Comparison of ENCODE assay signal across 1 cellular context in genomic region chr10:132331259-132331955, GRCh38.
TF ChIP-seq lines count a peak whose summit lies in the region.

No MANE protein-coding gene starts in this region.

TF ChIP-seq in HepG2, 621 proteins besides CTCF, POLR2A, EP300 and RAD21 (continued from another document and continues in another):
- TF ChIP-seq AGO1 (IDR thresholded peaks at IDR 0.05; ENCODE audit: low read depth, low read length, poor library complexity, severe bottlenecking) (no peak), HMGXB4 (CRISPR knock-in tag; IDR thresholded peaks at IDR 0.05; ENCODE audit: borderline replicate concordance in 1 of 2, low read depth in 1 of 2) (peak in 1 of 2 experiments; percentile 31; a peak in 2 of 4 replicates), SP2 (CRISPR knock-in tag; IDR thresholded peaks at IDR 0.05) (0 out of 2 replicates have a peak, but pooled peaks have one; percentile 20), KAT8 (CRISPR knock-in tag; IDR thresholded peaks at IDR 0.05) (peak; percentile 22; the same call in 1 of the 2 replicates), ZNF329 (CRISPR knock-in tag; IDR thresholded peaks at IDR 0.05; ENCODE audit: low read depth) (no peak), BRD4 (CRISPR knock-in tag; IDR thresholded peaks at IDR 0.05) (no peak), ZNF749 (CRISPR knock-in tag; IDR thresholded peaks at IDR 0.05; ENCODE audit: borderline replicate concordance) (0 out of 2 replicates have a peak, but pooled peaks have one; percentile 71), KLF16 (CRISPR knock-in tag; IDR thresholded peaks at IDR 0.05) (peak in 1 of 2 experiments; percentile 35; a peak in 1 of 4 replicates), ZNF609 (CRISPR knock-in tag; IDR thresholded peaks at IDR 0.05; ENCODE audit: borderline replicate concordance) (peak; percentile 42; the same call in 1 of the 2 replicates), TMF1 (CRISPR knock-in tag; IDR thresholded peaks at IDR 0.05; ENCODE audit: low read depth) (no peak), TFDP2 (CRISPR knock-in tag; IDR thresholded peaks at IDR 0.05) (peak; percentile 29; the same call in 1 of the 2 replicates), RBFOX2 (IDR thresholded peaks at IDR 0.05; ENCODE audit: low read depth, low read length) (peak; percentile 68; the same call in 1 of the 2 replicates), ZNF230 (CRISPR knock-in tag; IDR thresholded peaks at IDR 0.05) (peak; percentile 75), BCL6 (CRISPR knock-in tag; IDR thresholded peaks at IDR 0.05) (peak; percentile 23; the same call in 1 of the 2 replicates), POLR2AphosphoS5 (IDR thresholded peaks at IDR 0.05; ENCODE audit: low read depth, low read length) (peak; percentile 76), ZNF501 (CRISPR knock-in tag; IDR thresholded peaks at IDR 0.05) (peak; percentile 25; the same call in 1 of the 2 replicates), REPIN1 (CRISPR knock-in tag; IDR thresholded peaks at IDR 0.05; ENCODE audit: borderline replicate concordance, low read depth) (no peak), NR2F2 (IDR thresholded peaks at IDR 0.05; ENCODE audit: borderline replicate concordance, low read depth) (no peak), MYC (CRISPR knock-in tag; IDR thresholded peaks at IDR 0.05; ENCODE audit: borderline replicate concordance) (peak; percentile 67; the same call in 1 of the 2 replicates), GTF2F1 (IDR thresholded peaks at IDR 0.05; ENCODE audit: low read length) (no peak), GATA4 (IDR thresholded peaks at IDR 0.05; ENCODE audit: borderline replicate concordance, low read depth) (0 out of 2 replicates have a peak, but pooled peaks have one; percentile 20), HNRNPH1 (optimal IDR thresholded peaks at IDR 0.05; ENCODE audit: low read depth, low read length) (no peak), RBAK (CRISPR knock-in tag; IDR thresholded peaks at IDR 0.05) (no peak), GLI4 (CRISPR knock-in tag; IDR thresholded peaks at IDR 0.05; ENCODE audit: borderline replicate concordance) (no peak), WIZ (CRISPR knock-in tag; IDR thresholded peaks at IDR 0.05) (no peak; the same call in 1 of the 2 replicates), ZFP37 (CRISPR knock-in tag; IDR thresholded peaks at IDR 0.05; ENCODE audit: borderline replicate concordance) (no peak), ZMAT5 (CRISPR knock-in tag; IDR thresholded peaks at IDR 0.05; ENCODE audit: borderline replicate concordance, low read depth) (no peak), THRA (CRISPR knock-in tag; IDR thresholded peaks at IDR 0.05; ENCODE audit: borderline replicate concordance) (no peak), ZFX (CRISPR knock-in tag; IDR thresholded peaks at IDR 0.05; ENCODE audit: low read depth) (peak; percentile 64), SMAD1 (CRISPR knock-in tag; IDR thresholded peaks at IDR 0.05; ENCODE audit: borderline replicate concordance, low read depth) (peak; percentile 37; the same call in 1 of the 2 replicates), ZBTB20 (CRISPR knock-in tag; IDR thresholded peaks at IDR 0.05; ENCODE audit: borderline replicate concordance, low read depth) (no peak)
- TF ChIP-seq, protein P1, sequence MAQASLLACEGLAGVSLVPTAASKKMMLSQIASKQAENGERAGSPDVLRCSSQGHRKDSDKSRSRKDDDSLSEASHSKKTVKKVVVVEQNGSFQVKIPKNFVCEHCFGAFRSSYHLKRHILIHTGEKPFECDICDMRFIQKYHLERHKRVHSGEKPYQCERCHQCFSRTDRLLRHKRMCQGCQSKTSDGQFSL (CRISPR knock-in tag; IDR thresholded peaks at IDR 0.05) = no peak
- TF ChIP-seq, protein P2, sequence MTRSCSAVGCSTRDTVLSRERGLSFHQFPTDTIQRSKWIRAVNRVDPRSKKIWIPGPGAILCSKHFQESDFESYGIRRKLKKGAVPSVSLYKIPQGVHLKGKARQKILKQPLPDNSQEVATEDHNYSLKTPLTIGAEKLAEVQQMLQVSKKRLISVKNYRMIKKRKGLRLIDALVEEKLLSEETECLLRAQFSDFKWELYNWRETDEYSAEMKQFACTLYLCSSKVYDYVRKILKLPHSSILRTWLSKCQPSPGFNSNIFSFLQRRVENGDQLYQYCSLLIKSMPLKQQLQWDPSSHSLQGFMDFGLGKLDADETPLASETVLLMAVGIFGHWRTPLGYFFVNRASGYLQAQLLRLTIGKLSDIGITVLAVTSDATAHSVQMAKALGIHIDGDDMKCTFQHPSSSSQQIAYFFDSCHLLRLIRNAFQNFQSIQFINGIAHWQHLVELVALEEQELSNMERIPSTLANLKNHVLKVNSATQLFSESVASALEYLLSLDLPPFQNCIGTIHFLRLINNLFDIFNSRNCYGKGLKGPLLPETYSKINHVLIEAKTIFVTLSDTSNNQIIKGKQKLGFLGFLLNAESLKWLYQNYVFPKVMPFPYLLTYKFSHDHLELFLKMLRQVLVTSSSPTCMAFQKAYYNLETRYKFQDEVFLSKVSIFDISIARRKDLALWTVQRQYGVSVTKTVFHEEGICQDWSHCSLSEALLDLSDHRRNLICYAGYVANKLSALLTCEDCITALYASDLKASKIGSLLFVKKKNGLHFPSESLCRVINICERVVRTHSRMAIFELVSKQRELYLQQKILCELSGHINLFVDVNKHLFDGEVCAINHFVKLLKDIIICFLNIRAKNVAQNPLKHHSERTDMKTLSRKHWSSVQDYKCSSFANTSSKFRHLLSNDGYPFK (CRISPR knock-in tag; IDR thresholded peaks at IDR 0.05; ENCODE audit: borderline replicate concordance) = 0 out of 2 replicates have a peak, but pooled peaks have one; percentile 6
- TF ChIP-seq, protein P3, sequence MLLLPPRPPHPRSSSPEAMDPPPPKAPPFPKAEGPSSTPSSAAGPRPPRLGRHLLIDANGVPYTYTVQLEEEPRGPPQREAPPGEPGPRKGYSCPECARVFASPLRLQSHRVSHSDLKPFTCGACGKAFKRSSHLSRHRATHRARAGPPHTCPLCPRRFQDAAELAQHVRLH (CRISPR knock-in tag; IDR thresholded peaks at IDR 0.05; ENCODE audit: borderline replicate concordance, low read depth) = 0 out of 2 replicates have a peak, but pooled peaks have one; percentile 12
- TF ChIP-seq, protein P4, sequence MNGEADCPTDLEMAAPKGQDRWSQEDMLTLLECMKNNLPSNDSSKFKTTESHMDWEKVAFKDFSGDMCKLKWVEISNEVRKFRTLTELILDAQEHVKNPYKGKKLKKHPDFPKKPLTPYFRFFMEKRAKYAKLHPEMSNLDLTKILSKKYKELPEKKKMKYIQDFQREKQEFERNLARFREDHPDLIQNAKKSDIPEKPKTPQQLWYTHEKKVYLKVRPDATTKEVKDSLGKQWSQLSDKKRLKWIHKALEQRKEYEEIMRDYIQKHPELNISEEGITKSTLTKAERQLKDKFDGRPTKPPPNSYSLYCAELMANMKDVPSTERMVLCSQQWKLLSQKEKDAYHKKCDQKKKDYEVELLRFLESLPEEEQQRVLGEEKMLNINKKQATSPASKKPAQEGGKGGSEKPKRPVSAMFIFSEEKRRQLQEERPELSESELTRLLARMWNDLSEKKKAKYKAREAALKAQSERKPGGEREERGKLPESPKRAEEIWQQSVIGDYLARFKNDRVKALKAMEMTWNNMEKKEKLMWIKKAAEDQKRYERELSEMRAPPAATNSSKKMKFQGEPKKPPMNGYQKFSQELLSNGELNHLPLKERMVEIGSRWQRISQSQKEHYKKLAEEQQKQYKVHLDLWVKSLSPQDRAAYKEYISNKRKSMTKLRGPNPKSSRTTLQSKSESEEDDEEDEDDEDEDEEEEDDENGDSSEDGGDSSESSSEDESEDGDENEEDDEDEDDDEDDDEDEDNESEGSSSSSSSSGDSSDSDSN (CRISPR knock-in tag; IDR thresholded peaks at IDR 0.05) = no peak; the same call in 1 of the 2 replicates
- TF ChIP-seq, protein P5, sequence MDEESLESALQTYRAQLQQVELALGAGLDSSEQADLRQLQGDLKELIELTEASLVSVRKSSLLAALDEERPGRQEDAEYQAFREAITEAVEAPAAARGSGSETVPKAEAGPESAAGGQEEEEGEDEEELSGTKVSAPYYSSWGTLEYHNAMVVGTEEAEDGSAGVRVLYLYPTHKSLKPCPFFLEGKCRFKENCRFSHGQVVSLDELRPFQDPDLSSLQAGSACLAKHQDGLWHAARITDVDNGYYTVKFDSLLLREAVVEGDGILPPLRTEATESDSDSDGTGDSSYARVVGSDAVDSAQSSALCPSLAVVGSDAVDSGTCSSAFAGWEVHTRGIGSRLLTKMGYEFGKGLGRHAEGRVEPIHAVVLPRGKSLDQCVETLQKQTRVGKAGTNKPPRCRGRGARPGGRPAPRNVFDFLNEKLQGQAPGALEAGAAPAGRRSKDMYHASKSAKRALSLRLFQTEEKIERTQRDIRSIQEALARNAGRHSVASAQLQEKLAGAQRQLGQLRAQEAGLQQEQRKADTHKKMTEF (CRISPR knock-in tag; IDR thresholded peaks at IDR 0.05) = 0 out of 2 replicates have a peak, but pooled peaks have one; percentile 13
- TF ChIP-seq, protein P6, sequence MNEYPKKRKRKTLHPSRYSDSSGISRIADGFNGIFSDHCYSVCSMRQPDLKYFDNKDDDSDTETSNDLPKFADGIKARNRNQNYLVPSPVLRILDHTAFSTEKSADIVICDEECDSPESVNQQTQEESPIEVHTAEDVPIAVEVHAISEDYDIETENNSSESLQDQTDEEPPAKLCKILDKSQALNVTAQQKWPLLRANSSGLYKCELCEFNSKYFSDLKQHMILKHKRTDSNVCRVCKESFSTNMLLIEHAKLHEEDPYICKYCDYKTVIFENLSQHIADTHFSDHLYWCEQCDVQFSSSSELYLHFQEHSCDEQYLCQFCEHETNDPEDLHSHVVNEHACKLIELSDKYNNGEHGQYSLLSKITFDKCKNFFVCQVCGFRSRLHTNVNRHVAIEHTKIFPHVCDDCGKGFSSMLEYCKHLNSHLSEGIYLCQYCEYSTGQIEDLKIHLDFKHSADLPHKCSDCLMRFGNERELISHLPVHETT (CRISPR knock-in tag; conservative IDR thresholded peaks at IDR 0.05) = 0 out of 2 replicates have a peak, but pooled peaks have one; percentile 17
- TF ChIP-seq, protein P7, sequence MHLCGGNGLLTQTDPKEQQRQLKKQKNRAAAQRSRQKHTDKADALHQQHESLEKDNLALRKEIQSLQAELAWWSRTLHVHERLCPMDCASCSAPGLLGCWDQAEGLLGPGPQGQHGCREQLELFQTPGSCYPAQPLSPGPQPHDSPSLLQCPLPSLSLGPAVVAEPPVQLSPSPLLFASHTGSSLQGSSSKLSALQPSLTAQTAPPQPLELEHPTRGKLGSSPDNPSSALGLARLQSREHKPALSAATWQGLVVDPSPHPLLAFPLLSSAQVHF (CRISPR knock-in tag; IDR thresholded peaks at IDR 0.05) = peak; percentile 64; the same call in 1 of the 2 replicates
